ENCODE assay signal across 8 cellular contexts in the genomic region with DNA sequence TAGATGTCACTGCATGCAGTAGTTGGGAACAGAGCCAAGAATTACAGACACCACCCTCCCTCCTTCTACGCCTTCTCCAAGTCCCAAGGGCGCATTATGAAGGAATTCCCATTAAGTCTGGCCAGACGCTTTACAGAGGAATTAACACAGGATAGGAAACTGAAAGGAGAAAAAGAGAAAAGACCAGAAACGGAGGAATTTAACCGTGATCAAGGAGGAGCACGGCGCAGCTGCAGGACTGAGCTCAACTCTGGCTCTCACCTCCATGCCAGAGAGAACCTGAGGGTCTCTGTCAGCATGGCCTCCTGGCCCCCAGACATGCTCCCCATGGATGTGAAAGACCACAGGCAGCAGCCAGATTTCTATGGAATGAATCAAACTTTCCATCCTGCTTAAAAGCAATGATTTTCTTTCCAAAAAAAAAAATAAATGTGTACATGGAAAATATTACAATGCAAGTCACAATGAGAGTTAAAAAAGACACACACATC. TPM values are rescaled to one million over a fixed set of nuclear protein-coding genes. Genes with fewer than 3 reads are reported as not detected.
DNase-seq lines count a peak whose midpoint lies in the region; TF ChIP-seq lines count a peak whose summit lies in the region.

No MANE protein-coding gene starts in this region.

- CTCF ChIA-PET in CD8-positive, alpha-beta memory T cell (lab: Charles Lee): interaction anchor here (5.2 kb wide), 1 partner anchor 11 kb away, joined by 31 read pairs; no protein-coding TSS in a partner anchor

- H3K27ac ChIP-seq in CD8-positive, alpha-beta memory T cell (ENCODE audit: low read depth, low read length): peak overlapping the region; percentile 10
- H3K27ac ChIP-seq in Peyer's patch: peak overlapping the region in 3 of 4 donors; percentile 75 to 85 (median 83)
- peak overlapping the region; percentile 90 to 94 (median 92) for H3K27ac ChIP-seq in esophagus muscularis mucosa (replicated peaks in 1 of 4)
- no peak overlapping the region for H3K27ac ChIP-seq in neural progenitor cell

- no peak for TF ChIP-seq EP300 in esophagus muscularis mucosa (IDR thresholded peaks at IDR 0.05)

- H3K4me1 Mint-ChIP-seq in CD8-positive, alpha-beta memory T cell: peaks cover 78 to 94% (median 87%) of the 10 kb centered on the region in 3 donors
- H3K4me1 Mint-ChIP-seq in neural progenitor cell: peaks cover 48% of the 10 kb centered on the region

- H3K9me3 ChIP-seq in CD8-positive, alpha-beta memory T cell (ENCODE audit: low read length): no peaks in the 10 kb centered on the region
- no peaks in the 10 kb centered on the region for H3K9me3 ChIP-seq in Peyer's patch
- H3K9me3 ChIP-seq in esophagus muscularis mucosa: no peaks in the 10 kb centered on the region
- no peaks in the 10 kb centered on the region for H3K9me3 ChIP-seq in neural progenitor cell (ENCODE audit: low read depth)

- H3K4me3 Mint-ChIP-seq in CD8-positive, alpha-beta memory T cell: peak overlapping the region; percentile 84 to 96 (median 93)
- peak overlapping the region; percentile 81 for H3K4me3 Mint-ChIP-seq in neural progenitor cell

- intact Hi-C loops in esophagus muscularis mucosa (cut with DNase I): no loop called here

- no peaks in the 10 kb centered on the region for H4K20me1 ChIP-seq in neural progenitor cell (ENCODE audit: low read depth)

- DNase-seq in CD8-positive, alpha-beta memory T cell: peak in 1 of 5 donors; percentile 34
- no peak for DNase-seq in Peyer's patch
- DNase-seq in esophagus muscularis mucosa (ENCODE audit: extremely low spot score): no peak
- peak; percentile 28 for DNase-seq in neural progenitor cell (ENCODE audit: low spot score)
- no peak for DNase-seq in SHP77 (lab: John Stamatoyannopoulos, UW)
- no peak for DNase-seq in NCI-H1092 (lab: John Stamatoyannopoulos, UW)
- no peak for DNase-seq in NCI-H2196 treated with DMSO at 0.1 percent for 48 hours (lab: John Stamatoyannopoulos, UW; ENCODE audit: unreplicated experiment)
- no peak for DNase-seq in central memory CD4-positive, alpha-beta T cell

- H3K9me3 Mint-ChIP-seq in CD8-positive, alpha-beta memory T cell: peaks cover 0 to 2% (median 0%) of the 10 kb centered on the region in 5 donors
- no peaks in the 10 kb centered on the region for H3K9me3 Mint-ChIP-seq in neural progenitor cell

- POLR2A ChIA-PET in CD8-positive, alpha-beta memory T cell (lab: Charles Lee): interaction anchor here (1.0 kb wide), 1 partner anchor 10 kb away, joined by 4 read pairs; no protein-coding TSS in a partner anchor

- no peaks in the 10 kb centered on the region for H3K36me3 ChIP-seq in CD8-positive, alpha-beta memory T cell (ENCODE audit: insufficient read depth, low read length)
- H3K36me3 ChIP-seq in Peyer's patch (no peaks in the 10 kb centered on the region), esophagus muscularis mucosa (no peaks in the 10 kb centered on the region), neural progenitor cell (no peaks in the 10 kb centered on the region)

- TF ChIP-seq POLR2A in Peyer's patch (IDR thresholded peaks at IDR 0.05) (no peak), esophagus muscularis mucosa (IDR thresholded peaks at IDR 0.05; ENCODE audit: low read depth) (no peak)

- H3K27me3 Mint-ChIP-seq in CD8-positive, alpha-beta memory T cell: peaks cover 0 to 2% of the 10 kb centered on the region in 2 donors
- H3K27me3 Mint-ChIP-seq in neural progenitor cell (ENCODE audit: insufficient read depth, low read depth): no peaks in the 10 kb centered on the region

- H3F3A ChIP-seq in neural progenitor cell (ENCODE audit: low read depth): peaks cover 16% of the 10 kb centered on the region

- H3K79me2 ChIP-seq in neural progenitor cell (ENCODE audit: low read depth): no peaks in the 10 kb centered on the region

- H3K9ac ChIP-seq in neural progenitor cell: no peak overlapping the region

- peak overlapping the region; percentile 47 for H3K4me3 ChIP-seq in CD8-positive, alpha-beta memory T cell (ENCODE audit: low read length)
- H3K4me3 ChIP-seq in Peyer's patch (peak overlapping the region in 1 of 4 donors; percentile 6), esophagus muscularis mucosa (peak overlapping the region; percentile 49 to 61 (median 52)), neural progenitor cell (no peak overlapping the region)

- peak overlapping the region; percentile 80 to 99 (median 96) for H3K27ac Mint-ChIP-seq in CD8-positive, alpha-beta memory T cell
- peak overlapping the region; percentile 30 for H3K27ac Mint-ChIP-seq in neural progenitor cell

- peaks cover 92% of the 10 kb centered on the region for H3K4me1 ChIP-seq in CD8-positive, alpha-beta memory T cell (ENCODE audit: insufficient read depth, low read length)
- H3K4me1 ChIP-seq in Peyer's patch (peaks cover 0 to 7% (median 3%) of the 10 kb centered on the region in 4 donors), esophagus muscularis mucosa (peaks cover 22 to 93% (median 89%) of the 10 kb centered on the region in 4 donors), neural progenitor cell (peaks cover 24% of the 10 kb centered on the region)

- peaks cover 0 to 5% (median 3%) of the 10 kb centered on the region in 3 donors for H3K36me3 Mint-ChIP-seq in CD8-positive, alpha-beta memory T cell
- no peaks in the 10 kb centered on the region for H3K36me3 Mint-ChIP-seq in neural progenitor cell

- 12% methylated on average over 7 of the region's 7 CpGs for WGBS in esophagus muscularis mucosa

- no peak overlapping the region for H2AFZ ChIP-seq in neural progenitor cell (replicated peaks)

- no peaks in the 10 kb centered on the region for H3K27me3 ChIP-seq in CD8-positive, alpha-beta memory T cell (ENCODE audit: insufficient read depth, low read length, poor library complexity, severe bottlenecking)
- H3K27me3 ChIP-seq in Peyer's patch (no peaks in the 10 kb centered on the region), esophagus muscularis mucosa (no peaks in the 10 kb centered on the region), neural progenitor cell (no peaks in the 10 kb centered on the region)

- TF ChIP-seq CTCF in Peyer's patch (IDR thresholded peaks at IDR 0.05) (no peak), esophagus muscularis mucosa (IDR thresholded peaks at IDR 0.05) (no peak), neural progenitor cell (IDR thresholded peaks at IDR 0.05) (no peak)

- H3K4me2 ChIP-seq in neural progenitor cell: peak overlapping the region; percentile 77

RNA-seq across cellular contexts. Expression of gene ATP10A, which starts 13.7 kb away (rescaled TPM):
- 10 to 100 TPM; 24.0 to 28.9 TPM for total RNA-seq in CD8-positive, alpha-beta memory T cell
- 8.2 TPM for polyA plus RNA-seq in CD8-positive, alpha-beta memory T cell
- 1 to 10 TPM; 1.6 to 7.4 (median 3.7) TPM for total RNA-seq in Peyer's patch
- total RNA-seq in esophagus muscularis mucosa: 10 to 100 TPM; 23.9 to 51.9 (median 32.6) TPM
- 0.32 and 0.59 TPM in 2 replicates for total RNA-seq in neural progenitor cell (ENCODE audit: low replicate concordance)
